In genomic region chr1:79603862-79604261, GRCh38 we compare ENCODE assay signal across 2 cellular contexts.
A peak's percentile ranks its signal among the peaks of the same experiment; 100 is the strongest.
TF ChIP-seq lines count a peak whose summit lies in the region.

No MANE protein-coding gene starts in this region.

TF ChIP-seq in GM23338, 12 proteins besides CTCF, POLR2A, EP300 and RAD21 (continued from another document):
- TF ChIP-seq POLR2AphosphoS5 (IDR thresholded peaks at IDR 0.05; ENCODE audit: low read depth), result no peak
- TF ChIP-seq, protein P1, sequence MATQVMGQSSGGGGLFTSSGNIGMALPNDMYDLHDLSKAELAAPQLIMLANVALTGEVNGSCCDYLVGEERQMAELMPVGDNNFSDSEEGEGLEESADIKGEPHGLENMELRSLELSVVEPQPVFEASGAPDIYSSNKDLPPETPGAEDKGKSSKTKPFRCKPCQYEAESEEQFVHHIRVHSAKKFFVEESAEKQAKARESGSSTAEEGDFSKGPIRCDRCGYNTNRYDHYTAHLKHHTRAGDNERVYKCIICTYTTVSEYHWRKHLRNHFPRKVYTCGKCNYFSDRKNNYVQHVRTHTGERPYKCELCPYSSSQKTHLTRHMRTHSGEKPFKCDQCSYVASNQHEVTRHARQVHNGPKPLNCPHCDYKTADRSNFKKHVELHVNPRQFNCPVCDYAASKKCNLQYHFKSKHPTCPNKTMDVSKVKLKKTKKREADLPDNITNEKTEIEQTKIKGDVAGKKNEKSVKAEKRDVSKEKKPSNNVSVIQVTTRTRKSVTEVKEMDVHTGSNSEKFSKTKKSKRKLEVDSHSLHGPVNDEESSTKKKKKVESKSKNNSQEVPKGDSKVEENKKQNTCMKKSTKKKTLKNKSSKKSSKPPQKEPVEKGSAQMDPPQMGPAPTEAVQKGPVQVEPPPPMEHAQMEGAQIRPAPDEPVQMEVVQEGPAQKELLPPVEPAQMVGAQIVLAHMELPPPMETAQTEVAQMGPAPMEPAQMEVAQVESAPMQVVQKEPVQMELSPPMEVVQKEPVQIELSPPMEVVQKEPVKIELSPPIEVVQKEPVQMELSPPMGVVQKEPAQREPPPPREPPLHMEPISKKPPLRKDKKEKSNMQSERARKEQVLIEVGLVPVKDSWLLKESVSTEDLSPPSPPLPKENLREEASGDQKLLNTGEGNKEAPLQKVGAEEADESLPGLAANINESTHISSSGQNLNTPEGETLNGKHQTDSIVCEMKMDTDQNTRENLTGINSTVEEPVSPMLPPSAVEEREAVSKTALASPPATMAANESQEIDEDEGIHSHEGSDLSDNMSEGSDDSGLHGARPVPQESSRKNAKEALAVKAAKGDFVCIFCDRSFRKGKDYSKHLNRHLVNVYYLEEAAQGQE (IDR thresholded peaks at IDR 0.05; ENCODE audit: unreplicated experiment), result no peak
- TF ChIP-seq, protein P2, sequence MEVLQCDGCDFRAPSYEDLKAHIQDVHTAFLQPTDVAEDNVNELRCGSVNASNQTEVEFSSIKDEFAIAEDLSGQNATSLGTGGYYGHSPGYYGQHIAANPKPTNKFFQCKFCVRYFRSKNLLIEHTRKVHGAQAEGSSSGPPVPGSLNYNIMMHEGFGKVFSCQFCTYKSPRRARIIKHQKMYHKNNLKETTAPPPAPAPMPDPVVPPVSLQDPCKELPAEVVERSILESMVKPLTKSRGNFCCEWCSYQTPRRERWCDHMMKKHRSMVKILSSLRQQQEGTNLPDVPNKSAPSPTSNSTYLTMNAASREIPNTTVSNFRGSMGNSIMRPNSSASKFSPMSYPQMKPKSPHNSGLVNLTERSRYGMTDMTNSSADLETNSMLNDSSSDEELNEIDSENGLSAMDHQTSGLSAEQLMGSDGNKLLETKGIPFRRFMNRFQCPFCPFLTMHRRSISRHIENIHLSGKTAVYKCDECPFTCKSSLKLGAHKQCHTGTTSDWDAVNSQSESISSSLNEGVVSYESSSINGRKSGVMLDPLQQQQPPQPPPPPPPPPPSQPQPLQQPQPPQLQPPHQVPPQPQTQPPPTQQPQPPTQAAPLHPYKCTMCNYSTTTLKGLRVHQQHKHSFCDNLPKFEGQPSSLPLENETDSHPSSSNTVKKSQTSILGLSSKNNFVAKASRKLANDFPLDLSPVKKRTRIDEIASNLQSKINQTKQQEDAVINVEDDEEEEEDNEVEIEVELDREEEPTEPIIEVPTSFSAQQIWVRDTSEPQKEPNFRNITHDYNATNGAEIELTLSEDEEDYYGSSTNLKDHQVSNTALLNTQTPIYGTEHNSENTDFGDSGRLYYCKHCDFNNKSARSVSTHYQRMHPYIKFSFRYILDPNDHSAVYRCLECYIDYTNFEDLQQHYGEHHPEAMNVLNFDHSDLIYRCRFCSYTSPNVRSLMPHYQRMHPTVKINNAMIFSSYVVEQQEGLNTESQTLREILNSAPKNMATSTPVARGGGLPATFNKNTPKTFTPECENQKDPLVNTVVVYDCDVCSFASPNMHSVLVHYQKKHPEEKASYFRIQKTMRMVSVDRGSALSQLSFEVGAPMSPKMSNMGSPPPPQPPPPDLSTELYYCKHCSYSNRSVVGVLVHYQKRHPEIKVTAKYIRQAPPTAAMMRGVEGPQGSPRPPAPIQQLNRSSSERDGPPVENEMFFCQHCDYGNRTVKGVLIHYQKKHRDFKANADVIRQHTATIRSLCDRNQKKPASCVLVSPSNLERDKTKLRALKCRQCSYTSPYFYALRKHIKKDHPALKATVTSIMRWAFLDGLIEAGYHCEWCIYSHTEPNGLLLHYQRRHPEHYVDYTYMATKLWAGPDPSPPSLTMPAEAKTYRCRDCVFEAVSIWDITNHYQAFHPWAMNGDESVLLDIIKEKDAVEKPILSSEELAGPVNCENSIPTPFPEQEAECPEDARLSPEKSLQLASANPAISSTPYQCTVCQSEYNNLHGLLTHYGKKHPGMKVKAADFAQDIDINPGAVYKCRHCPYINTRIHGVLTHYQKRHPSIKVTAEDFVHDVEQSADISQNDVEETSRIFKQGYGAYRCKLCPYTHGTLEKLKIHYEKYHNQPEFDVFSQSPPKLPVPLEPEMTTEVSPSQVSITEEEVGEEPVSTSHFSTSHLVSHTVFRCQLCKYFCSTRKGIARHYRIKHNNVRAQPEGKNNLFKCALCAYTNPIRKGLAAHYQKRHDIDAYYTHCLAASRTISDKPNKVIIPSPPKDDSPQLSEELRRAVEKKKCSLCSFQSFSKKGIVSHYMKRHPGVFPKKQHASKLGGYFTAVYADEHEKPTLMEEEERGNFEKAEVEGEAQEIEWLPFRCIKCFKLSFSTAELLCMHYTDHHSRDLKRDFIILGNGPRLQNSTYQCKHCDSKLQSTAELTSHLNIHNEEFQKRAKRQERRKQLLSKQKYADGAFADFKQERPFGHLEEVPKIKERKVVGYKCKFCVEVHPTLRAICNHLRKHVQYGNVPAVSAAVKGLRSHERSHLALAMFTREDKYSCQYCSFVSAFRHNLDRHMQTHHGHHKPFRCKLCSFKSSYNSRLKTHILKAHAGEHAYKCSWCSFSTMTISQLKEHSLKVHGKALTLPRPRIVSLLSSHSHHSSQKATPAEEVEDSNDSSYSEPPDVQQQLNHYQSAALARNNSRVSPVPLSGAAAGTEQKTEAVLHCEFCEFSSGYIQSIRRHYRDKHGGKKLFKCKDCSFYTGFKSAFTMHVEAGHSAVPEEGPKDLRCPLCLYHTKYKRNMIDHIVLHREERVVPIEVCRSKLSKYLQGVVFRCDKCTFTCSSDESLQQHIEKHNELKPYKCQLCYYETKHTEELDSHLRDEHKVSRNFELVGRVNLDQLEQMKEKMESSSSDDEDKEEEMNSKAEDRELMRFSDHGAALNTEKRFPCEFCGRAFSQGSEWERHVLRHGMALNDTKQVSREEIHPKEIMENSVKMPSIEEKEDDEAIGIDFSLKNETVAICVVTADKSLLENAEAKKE (CRISPR knock-in tag; IDR thresholded peaks at IDR 0.05), result 0 out of 2 replicates have a peak, but pooled peaks have one; percentile 18

TF ChIP-seq in SK-N-SH, 30 proteins besides CTCF, POLR2A, EP300 and RAD21 (continued from another document):
- TF ChIP-seq, protein P3, sequence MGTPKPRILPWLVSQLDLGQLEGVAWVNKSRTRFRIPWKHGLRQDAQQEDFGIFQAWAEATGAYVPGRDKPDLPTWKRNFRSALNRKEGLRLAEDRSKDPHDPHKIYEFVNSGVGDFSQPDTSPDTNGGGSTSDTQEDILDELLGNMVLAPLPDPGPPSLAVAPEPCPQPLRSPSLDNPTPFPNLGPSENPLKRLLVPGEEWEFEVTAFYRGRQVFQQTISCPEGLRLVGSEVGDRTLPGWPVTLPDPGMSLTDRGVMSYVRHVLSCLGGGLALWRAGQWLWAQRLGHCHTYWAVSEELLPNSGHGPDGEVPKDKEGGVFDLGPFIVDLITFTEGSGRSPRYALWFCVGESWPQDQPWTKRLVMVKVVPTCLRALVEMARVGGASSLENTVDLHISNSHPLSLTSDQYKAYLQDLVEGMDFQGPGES (IDR thresholded peaks at IDR 0.05; ENCODE audit: low read depth, low read length), result no peak
- no peak for TF ChIP-seq USF2 (IDR thresholded peaks at IDR 0.05; ENCODE audit: borderline replicate concordance, low read depth, low read length)
TF ChIP-seq in SK-N-SH: peak in this region for 0.
